ENCODE assay signal across 7 cellular contexts in the genomic region with DNA sequence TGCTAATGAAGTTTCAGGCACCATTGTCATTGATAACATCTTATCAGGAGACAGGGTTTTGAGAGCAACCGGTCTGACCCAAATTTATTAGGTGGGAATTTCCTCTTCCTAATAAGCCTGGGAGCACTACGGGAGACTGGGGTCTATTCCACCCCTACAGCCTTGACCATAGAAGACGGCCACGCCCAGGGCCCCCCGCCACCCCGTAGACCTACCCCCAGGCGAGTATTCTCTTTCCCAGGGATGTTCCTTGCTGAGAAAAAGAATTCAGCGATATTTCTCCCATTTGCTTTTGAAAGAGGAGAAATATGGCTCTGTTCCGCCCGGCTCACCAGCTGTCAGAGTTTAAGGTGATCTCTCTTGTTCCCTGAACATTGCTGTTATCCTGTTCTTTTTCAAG. TPM values are rescaled to one million over a fixed set of nuclear protein-coding genes. Genes with fewer than 3 reads are reported as not detected.
DNase-seq lines count a peak whose midpoint lies in the region; ATAC-seq and TF ChIP-seq lines count a peak whose summit lies in the region.
"Not testable (repeated sequence)": the region's sequence is repeated elsewhere in the genome, so short reads cannot be mapped to it uniquely, and the experiment has no call there.

No MANE protein-coding gene starts in this region.

- H3K9me3 Mint-ChIP-seq in CD4-positive, alpha-beta T cell; memory B cell: not testable (repeated sequence)
- H3K9me3 Mint-ChIP-seq in activated CD4-positive, alpha-beta T cell treated with anti-CD3 and anti-CD28 coated beads, Interleukin-2, amount 10 ng/mL, durations not matched to agents 7 days and 5 days, result peaks cover 12% of the 10 kb centered on the region
- H3K9me3 Mint-ChIP-seq in activated naive CD8-positive, alpha-beta T cell treated with anti-CD3 and anti-CD28 coated beads, Interleukin-2, amount 50 U/mL, for 24 hours, result peaks cover 18% of the 10 kb centered on the region

- not testable (repeated sequence) for H3K9me3 ChIP-seq in CD4-positive, alpha-beta T cell (ENCODE audit: control insufficient read depth, low read length); HUES64 (ENCODE audit: insufficient read depth, low read depth, low read length); heart right ventricle; skeletal muscle tissue (ENCODE audit: control insufficient read depth in 3 of 3, low read length in 3 of 3)

- POLR2A ChIA-PET in CD4-positive, alpha-beta T cell (lab: Charles Lee), result interaction anchor here (0.9 kb wide), 1 partner anchor 14 kb away, joined by 3 read pairs; no protein-coding TSS in a partner anchor
- POLR2A ChIA-PET in activated CD4-positive, alpha-beta T cell treated with anti-CD3 and anti-CD28 coated beads, Interleukin-2, amount 10 ng/mL, durations not matched to agents 7 days and 5 days (lab: Charles Lee), result not testable (repeated sequence)

- not testable (repeated sequence) for ATAC-seq in CD4-positive, alpha-beta T cell (ENCODE audit: poor library complexity); activated naive CD8-positive, alpha-beta T cell treated with anti-CD3 and anti-CD28 coated beads, Interleukin-2, amount 50 U/mL, for 24 hours; heart right ventricle; memory B cell (ENCODE audit: low read depth)

- H3K9ac ChIP-seq in HUES64 (ENCODE audit: low read depth, low read length); skeletal muscle tissue (ENCODE audit: low read depth in 1 of 3, low read length in 3 of 3): not testable (repeated sequence)

- H3K4me1 ChIP-seq in HUES64 (ENCODE audit: insufficient read depth, low read length) (peaks cover 61% of the 10 kb centered on the region), heart right ventricle (peaks cover 5 to 92% (median 44%) of the 10 kb centered on the region in 9 donors), skeletal muscle tissue (ENCODE audit: control insufficient read depth in 3 of 3, insufficient read depth in 3 of 3, low read length in 3 of 3) (peaks cover 45 to 56% (median 53%) of the 10 kb centered on the region in 3 donors)

- not testable (repeated sequence) for TF ChIP-seq CTCF in CD4-positive, alpha-beta T cell (IDR thresholded peaks at IDR 0.05); heart right ventricle (IDR thresholded peaks at IDR 0.05)

- H3K4me3 ChIP-seq in HUES64 (ENCODE audit: low read length); heart right ventricle; skeletal muscle tissue (ENCODE audit: low read length in 3 of 3): not testable (repeated sequence)

- 6% methylated on average over 10 of the region's 10 CpGs for WGBS in HUES64
- WGBS in heart right ventricle, 2 donors, result 90% methylated on average over 10 of the region's 10 CpGs

- not testable (repeated sequence) for H3K4me3 Mint-ChIP-seq in CD4-positive, alpha-beta T cell; activated CD4-positive, alpha-beta T cell treated with anti-CD3 and anti-CD28 coated beads, Interleukin-2, amount 10 ng/mL, durations not matched to agents 7 days and 5 days; activated naive CD8-positive, alpha-beta T cell treated with anti-CD3 and anti-CD28 coated beads, Interleukin-2, amount 50 U/mL, for 24 hours
- peak overlapping the region; percentile 5 for H3K4me3 Mint-ChIP-seq in memory B cell

- not testable (repeated sequence) for H3K27me3 ChIP-seq in CD4-positive, alpha-beta T cell (ENCODE audit: control insufficient read depth, insufficient read depth, low read length); HUES64 (ENCODE audit: insufficient read depth, low read length); heart right ventricle; skeletal muscle tissue (ENCODE audit: control insufficient read depth in 3 of 3, insufficient read depth in 3 of 3, low read length in 3 of 3)

- not testable (repeated sequence) for H3K27me3 Mint-ChIP-seq in CD4-positive, alpha-beta T cell; activated CD4-positive, alpha-beta T cell treated with anti-CD3 and anti-CD28 coated beads, Interleukin-2, amount 10 ng/mL, durations not matched to agents 7 days and 5 days; activated naive CD8-positive, alpha-beta T cell treated with anti-CD3 and anti-CD28 coated beads, Interleukin-2, amount 50 U/mL, for 24 hours; memory B cell

- H3K36me3 Mint-ChIP-seq in CD4-positive, alpha-beta T cell (ENCODE audit: low read depth), result peaks cover 88% of the 10 kb centered on the region
- peaks cover 72% of the 10 kb centered on the region for H3K36me3 Mint-ChIP-seq in activated CD4-positive, alpha-beta T cell treated with anti-CD3 and anti-CD28 coated beads, Interleukin-2, amount 10 ng/mL, durations not matched to agents 7 days and 5 days (ENCODE audit: low read depth)
- peaks cover 75% of the 10 kb centered on the region for H3K36me3 Mint-ChIP-seq in activated naive CD8-positive, alpha-beta T cell treated with anti-CD3 and anti-CD28 coated beads, Interleukin-2, amount 50 U/mL, for 24 hours (ENCODE audit: low read depth)
- H3K36me3 Mint-ChIP-seq in memory B cell, result peaks cover 32% of the 10 kb centered on the region

- intact Hi-C loops in CD4-positive, alpha-beta T cell (cut with DNase I, micrococcal nuclease); heart right ventricle (cut with DNase I): not testable (repeated sequence)

- CTCF ChIA-PET in CD4-positive, alpha-beta T cell (lab: Charles Lee), result interaction anchor here (4.7 kb wide), 1 partner anchor 13 kb away, joined by 17 read pairs; a partner anchor contains a TSS
- CTCF ChIA-PET in activated CD4-positive, alpha-beta T cell treated with anti-CD3 and anti-CD28 coated beads, Interleukin-2, amount 10 ng/mL, durations not matched to agents 7 days and 5 days (lab: Charles Lee), result not testable (repeated sequence)

- not testable (repeated sequence) for DNase-seq in CD4-positive, alpha-beta T cell; activated CD4-positive, alpha-beta T cell treated with anti-CD3 and anti-CD28 coated beads, Interleukin-2, amount 10 ng/mL, durations not matched to agents 7 days and 5 days; activated naive CD8-positive, alpha-beta T cell treated with anti-CD3 and anti-CD28 coated beads, Interleukin-2, amount 50 U/mL, for 24 hours; heart right ventricle; memory B cell (ENCODE audit: low spot score in 2 of 2)

- peak overlapping the region; percentile 66 for H3K27ac Mint-ChIP-seq in CD4-positive, alpha-beta T cell
- peak overlapping the region; percentile 63 for H3K27ac Mint-ChIP-seq in activated CD4-positive, alpha-beta T cell treated with anti-CD3 and anti-CD28 coated beads, Interleukin-2, amount 10 ng/mL, durations not matched to agents 7 days and 5 days
- H3K27ac Mint-ChIP-seq in activated naive CD8-positive, alpha-beta T cell treated with anti-CD3 and anti-CD28 coated beads, Interleukin-2, amount 50 U/mL, for 24 hours, result peak overlapping the region; percentile 25
- peak overlapping the region; percentile 87 for H3K27ac Mint-ChIP-seq in memory B cell

- H3K27ac ChIP-seq in CD4-positive, alpha-beta T cell (ENCODE audit: low read depth, low read length), result not testable (repeated sequence)
- peak overlapping the region; percentile 91; the same call in 1 of the 2 replicates for H3K27ac ChIP-seq in HUES64 (ENCODE audit: low read depth, low read length)
- H3K27ac ChIP-seq in heart right ventricle, result peak overlapping the region in 6 of 10 donors; percentile 64 to 86 (median 84)
- peak overlapping the region; percentile 82 for H3K27ac ChIP-seq in skeletal muscle tissue (ENCODE audit: low read depth, low read length)

- H3K4me1 Mint-ChIP-seq in CD4-positive, alpha-beta T cell (ENCODE audit: low read depth), result peaks cover 77% of the 10 kb centered on the region
- peaks cover 51% of the 10 kb centered on the region for H3K4me1 Mint-ChIP-seq in activated CD4-positive, alpha-beta T cell treated with anti-CD3 and anti-CD28 coated beads, Interleukin-2, amount 10 ng/mL, durations not matched to agents 7 days and 5 days
- peaks cover 54% of the 10 kb centered on the region for H3K4me1 Mint-ChIP-seq in activated naive CD8-positive, alpha-beta T cell treated with anti-CD3 and anti-CD28 coated beads, Interleukin-2, amount 50 U/mL, for 24 hours
- peaks cover 47% of the 10 kb centered on the region for H3K4me1 Mint-ChIP-seq in memory B cell

- H3K36me3 ChIP-seq in HUES64 (ENCODE audit: insufficient read depth, low read length) (peaks cover 29% of the 10 kb centered on the region), heart right ventricle (peaks cover 0 to 40% (median 0%) of the 10 kb centered on the region in 9 donors), skeletal muscle tissue (ENCODE audit: control insufficient read depth in 3 of 3, insufficient read depth in 3 of 3, low read length in 3 of 3) (peaks cover 3 to 13% (median 3%) of the 10 kb centered on the region in 3 donors)

RNA-seq across cellular contexts. Expression of a gene that starts 13.4 kb away (rescaled TPM):
- 10 to 100 TPM; 20.1 to 20.3 TPM for total RNA-seq in CD4-positive, alpha-beta T cell
- 31.4 TPM for polyA plus RNA-seq in HUES64 (2013, experiment 1 of 2)
- 36.5 TPM for polyA plus RNA-seq in HUES64 (2013, experiment 2 of 2)
- 10 to 100 TPM; 13.5 to 15.4 TPM for total RNA-seq in activated CD4-positive, alpha-beta T cell treated with anti-CD3 and anti-CD28 coated beads, Interleukin-2, amount 10 ng/mL, durations not matched to agents 7 days and 5 days
- total RNA-seq in heart right ventricle, result 100 to 1,000 TPM in 8 of 10 donors, 10 to 100 TPM in 2; 90.1 to 121 (median 106) TPM
- polyA plus RNA-seq in heart right ventricle, result 10 to 100 TPM; 40.8 to 52.9 TPM
- 85.6 TPM for total RNA-seq in skeletal muscle tissue

Comparison
In these comparisons a context has a peak if more than half of its experiments do, and no peak if none do; other contexts are left out.
1. H3K27ac Mint-ChIP-seq: peak in every context shown above with its lines; median percentile 87 in memory B cell; 66 in CD4-positive, alpha-beta T cell; 63 in activated CD4-positive, alpha-beta T cell treated with anti-CD3 and anti-CD28 coated beads, Interleukin-2, amount 10 ng/mL, durations not matched to agents 7 days and 5 days; 25 in activated naive CD8-positive, alpha-beta T cell treated with anti-CD3 and anti-CD28 coated beads, Interleukin-2, amount 50 U/mL, for 24 hours.